In the genomic region with DNA sequence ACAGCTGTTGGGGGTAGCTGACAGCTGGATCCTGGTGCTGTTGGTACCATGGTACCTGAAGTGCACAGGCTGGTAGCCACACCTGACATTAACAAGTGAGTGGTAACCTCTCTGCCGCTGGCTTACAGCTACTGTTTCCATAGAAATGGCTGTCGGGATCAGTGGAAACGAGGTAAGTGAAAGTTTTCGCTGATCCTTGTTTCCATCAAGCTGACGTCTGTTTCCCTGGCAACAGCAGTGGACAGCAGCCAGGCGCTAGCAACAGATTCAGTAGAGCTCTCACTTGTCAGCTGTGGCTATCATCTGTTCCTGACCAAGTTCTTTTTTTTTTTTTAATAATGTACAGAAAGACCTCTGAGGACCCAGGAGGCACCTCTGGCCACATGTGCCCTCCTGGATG, we compare ENCODE assay signal across 15 cellular contexts.
DNase-seq lines count a peak whose midpoint lies in the region; FAIRE-seq and TF ChIP-seq lines count a peak whose summit lies in the region.
"Had no signal": no experiment of that assay in that cellular context is flagged by ENCODE, and none has a peak within 500 bp of the region (broad histone marks: within the 10 kb centered on the region; RNA-seq: fewer than 3 reads in every experiment).

No MANE protein-coding gene starts in this region.

- H4K91ac ChIP-seq in trophoblast cell (ENCODE audit: low read depth, low read length): no peak overlapping the region

- H3K4me1 ChIP-seq in neural progenitor cell (peaks cover 5% of the 10 kb centered on the region), trophoblast cell (ENCODE audit: control insufficient read depth in 1 of 2, insufficient read depth in 2 of 2, low read length in 2 of 2) (no peaks in the 10 kb centered on the region), osteoblast (ENCODE audit: insufficient read depth, low read length) (no peaks in the 10 kb centered on the region)
- H3K4me1 ChIP-seq: colonic mucosa had no signal

- FAIRE-seq in RCC 7860 (lab: Jason Lieb, UNC): no peak
- FAIRE-seq: H1 had no signal

- peak; percentile 6 for DNase-seq in LHCN-M2 (ENCODE audit: low read depth)
- DNase-seq in NCI-H748 treated with DMSO at 0.1 percent for 48 hours (lab: John Stamatoyannopoulos, UW): peak; percentile 46
- peak; percentile 20 for DNase-seq in globus pallidus (ENCODE audit: low spot score)
- DNase-seq in neural progenitor cell (ENCODE audit: low spot score): peak; percentile 60
- DNase-seq in trophoblast cell: no peak
- DNase-seq in ACHN: no peak
- no peak for DNase-seq in RCC 7860 (ENCODE audit: low spot score)
- DNase-seq in osteoblast (ENCODE audit: insufficient read length, low spot score, missing footprints): no peak
- DNase-seq: activated B cell treated with CpG ODN at 0.5 μM for 24 hours, colonic mucosa, GDM1, naive B cell had no signal

- no peak overlapping the region for H3K18ac ChIP-seq in trophoblast cell (ENCODE audit: low read length)

- H3K9me3 ChIP-seq in neural progenitor cell (ENCODE audit: low read depth) (no peaks in the 10 kb centered on the region), trophoblast cell (ENCODE audit: insufficient read depth, low read depth, low read length) (no peaks in the 10 kb centered on the region), osteoblast (ENCODE audit: low read depth, low read length) (no peaks in the 10 kb centered on the region)
- H3K9me3 ChIP-seq: BLaER1 treated with 17β-estradiol and CSF1 and Interleukin-3, amounts not matched to agents 10 nM and 100 nM; colonic mucosa had no signal

- in situ Hi-C loops in ACHN (cut with HindIII; ENCODE audit: low pct_ligation_motif_present, low pct_unique_long_range_greater_than_20kb, low sequenced_read_pairs): no loop called here

- H3K9ac ChIP-seq in neural progenitor cell (no peak overlapping the region), trophoblast cell (ENCODE audit: low read length) (no peak overlapping the region)
- H3K9ac ChIP-seq: BLaER1 treated with 17β-estradiol and CSF1 and Interleukin-3, amounts not matched to agents 10 nM and 100 nM had no signal

- peaks cover 15% of the 10 kb centered on the region for H3K4me1 Mint-ChIP-seq in neural progenitor cell
- H3K4me1 Mint-ChIP-seq: activated B cell treated with CpG ODN at 0.5 μM for 24 hours, naive B cell had no signal

- no peaks in the 10 kb centered on the region for H3K9me3 Mint-ChIP-seq in neural progenitor cell
- H3K9me3 Mint-ChIP-seq: activated B cell treated with CpG ODN at 0.5 μM for 24 hours; activated naive CD4-positive, alpha-beta T cell treated with anti-CD3 and anti-CD28 coated beads, Interleukin-2, amount 50 U/mL, for 72 hours; naive B cell had no signal

- no peak overlapping the region for H3K4ac ChIP-seq in trophoblast cell (ENCODE audit: low read depth, low read length)

- no peak overlapping the region for H4K12ac ChIP-seq in trophoblast cell (ENCODE audit: low read depth, low read length)

- H4K20me1 ChIP-seq in neural progenitor cell (ENCODE audit: low read depth): no peaks in the 10 kb centered on the region
- no peaks in the 10 kb centered on the region for H4K20me1 ChIP-seq in osteoblast (ENCODE audit: insufficient read depth, low read length)
- H4K20me1 ChIP-seq: BLaER1 treated with 17β-estradiol and CSF1 and Interleukin-3, amounts not matched to agents 10 nM and 100 nM had no signal

- no CpG with 5 or more reads among the region's 6 CpGs for WGBS in trophoblast cell (ENCODE audit: extremely low coverage, insufficient coverage, insufficient read length)

- H2BK5ac ChIP-seq in trophoblast cell (ENCODE audit: low read depth, low read length, poor library complexity): no peak overlapping the region

- no peaks in the 10 kb centered on the region for H3K36me3 ChIP-seq in neural progenitor cell
- H3K36me3 ChIP-seq in trophoblast cell (ENCODE audit: control insufficient read depth in 1 of 2, insufficient read depth in 2 of 2, low read length in 2 of 2): no peaks in the 10 kb centered on the region
- H3K36me3 ChIP-seq in osteoblast (ENCODE audit: insufficient read depth, low read length): no peaks in the 10 kb centered on the region
- H3K36me3 ChIP-seq: BLaER1 treated with 17β-estradiol and CSF1 and Interleukin-3, amounts not matched to agents 10 nM and 100 nM; colonic mucosa had no signal

- no peak overlapping the region for H3K27ac Mint-ChIP-seq in neural progenitor cell
- H3K27ac Mint-ChIP-seq: activated B cell treated with CpG ODN at 0.5 μM for 24 hours; activated naive CD4-positive, alpha-beta T cell treated with anti-CD3 and anti-CD28 coated beads, Interleukin-2, amount 50 U/mL, for 72 hours; naive B cell had no signal

- no peak overlapping the region for H3K23ac ChIP-seq in trophoblast cell (ENCODE audit: low read length)

- H2AFZ ChIP-seq in neural progenitor cell (replicated peaks) (no peak overlapping the region), trophoblast cell (ENCODE audit: insufficient read depth, low read length, poor library complexity) (no peak overlapping the region), osteoblast (ENCODE audit: low read length) (no peak overlapping the region)

- H3K36me3 Mint-ChIP-seq in neural progenitor cell: no peaks in the 10 kb centered on the region
- H3K36me3 Mint-ChIP-seq: activated naive CD4-positive, alpha-beta T cell treated with anti-CD3 and anti-CD28 coated beads, Interleukin-2, amount 50 U/mL, for 72 hours; naive B cell had no signal

- H3K4me3 ChIP-seq in neural progenitor cell: no peak overlapping the region
- H3K4me3 ChIP-seq in trophoblast cell (ENCODE audit: low read depth, low read length): no peak overlapping the region
- no peak overlapping the region for H3K4me3 ChIP-seq in osteoblast (ENCODE audit: insufficient read depth, low read length)
- H3K4me3 ChIP-seq: BLaER1 treated with 17β-estradiol and CSF1 and Interleukin-3, amounts not matched to agents 10 nM and 100 nM; colonic mucosa had no signal

- no peak overlapping the region for H3K14ac ChIP-seq in trophoblast cell (ENCODE audit: low read length)

- no peak overlapping the region for H2BK120ac ChIP-seq in trophoblast cell (ENCODE audit: insufficient read depth, low read length, poor library complexity)

- H3F3A ChIP-seq in neural progenitor cell (ENCODE audit: low read depth): no peaks in the 10 kb centered on the region

- H3K4me3 Mint-ChIP-seq in neural progenitor cell: no peak overlapping the region
- H3K4me3 Mint-ChIP-seq: activated B cell treated with CpG ODN at 0.5 μM for 24 hours, naive B cell had no signal

- H3K27me3 ChIP-seq in neural progenitor cell: no peaks in the 10 kb centered on the region
- H3K27me3 ChIP-seq in trophoblast cell (ENCODE audit: insufficient read depth, low read length): no peaks in the 10 kb centered on the region
- peaks cover 3% of the 10 kb centered on the region for H3K27me3 ChIP-seq in osteoblast (ENCODE audit: insufficient read depth, low read length)
- H3K27me3 ChIP-seq: BLaER1 treated with 17β-estradiol and CSF1 and Interleukin-3, amounts not matched to agents 10 nM and 100 nM; colonic mucosa had no signal

- no peak overlapping the region for H2BK12ac ChIP-seq in trophoblast cell (ENCODE audit: low read length)

- H3K4me2 ChIP-seq in neural progenitor cell (no peak overlapping the region), trophoblast cell (ENCODE audit: low read length) (no peak overlapping the region), osteoblast (ENCODE audit: insufficient read depth, low read length) (no peak overlapping the region)
- H3K4me2 ChIP-seq: BLaER1 treated with 17β-estradiol and CSF1 and Interleukin-3, amounts not matched to agents 10 nM and 100 nM had no signal

- peaks cover 8% of the 10 kb centered on the region for H3K27me3 Mint-ChIP-seq in neural progenitor cell (ENCODE audit: insufficient read depth, low read depth)

- TF ChIP-seq CTCF in neural progenitor cell (IDR thresholded peaks at IDR 0.05) (no peak), osteoblast (IDR thresholded peaks at IDR 0.05; ENCODE audit: extremely low read depth, low read depth, low read length) (no peak)

- no peaks in the 10 kb centered on the region for H3K79me1 ChIP-seq in trophoblast cell (ENCODE audit: low read length)

- no peak overlapping the region for H4K8ac ChIP-seq in trophoblast cell (ENCODE audit: low read depth, low read length)

- H3K27ac ChIP-seq in neural progenitor cell: no peak overlapping the region
- H3K27ac ChIP-seq in trophoblast cell (ENCODE audit: low read depth, low read length): no peak overlapping the region
- no peak overlapping the region for H3K27ac ChIP-seq in osteoblast (ENCODE audit: low read depth, low read length)
- H3K27ac ChIP-seq: BLaER1 treated with 17β-estradiol and CSF1 and Interleukin-3, amounts not matched to agents 10 nM and 100 nM; colonic mucosa had no signal

- H2AK5ac ChIP-seq in trophoblast cell (ENCODE audit: low read length): no peak overlapping the region

- no peaks in the 10 kb centered on the region for H3K79me2 ChIP-seq in neural progenitor cell (ENCODE audit: low read depth)
- H3K79me2 ChIP-seq in trophoblast cell (ENCODE audit: control insufficient read depth, insufficient read depth, low read length, poor library complexity): no peaks in the 10 kb centered on the region
- no peaks in the 10 kb centered on the region for H3K79me2 ChIP-seq in osteoblast (ENCODE audit: insufficient read depth, low read length)

Comparison
In these comparisons a context has a peak if more than half of its experiments do, and no peak if none do; other contexts are left out.
1. DNase-seq: peak in LHCN-M2 (single experiment), NCI-H748 treated with DMSO at 0.1 percent for 48 hours (single experiment), globus pallidus (single experiment) and neural progenitor cell (single experiment); none in trophoblast cell (0 of 2), ACHN (single experiment), RCC 7860 (single experiment) and osteoblast (single experiment).